Comparison of ENCODE assay signal across 26 cellular contexts in the genomic region with DNA sequence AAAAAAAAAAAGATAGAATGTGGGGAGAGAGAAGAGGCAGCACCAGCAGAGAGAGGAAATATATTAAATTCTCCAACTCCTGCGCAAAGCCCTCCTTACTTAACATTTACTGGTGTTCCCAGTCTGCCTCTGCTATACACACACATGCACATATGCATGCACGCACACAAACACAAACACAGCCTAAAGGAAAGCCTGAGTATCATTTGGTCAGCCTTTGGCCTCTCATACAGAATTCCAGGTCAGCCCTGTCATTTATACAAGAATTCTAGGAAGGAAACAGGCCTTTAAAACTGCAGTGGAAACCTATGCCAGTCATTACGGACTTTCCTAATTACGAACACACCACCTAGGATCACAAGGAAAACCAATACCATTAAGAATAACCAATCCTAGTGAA.
DNase-seq lines count a peak whose midpoint lies in the region; ATAC-seq, FAIRE-seq and TF ChIP-seq lines count a peak whose summit lies in the region.
"Had no signal": no experiment of that assay in that cellular context is flagged by ENCODE, and none has a peak within 500 bp of the region (broad histone marks: within the 10 kb centered on the region; RNA-seq: fewer than 3 reads in every experiment).

No MANE protein-coding gene starts in this region.

- no peak for DNase-seq in HepG2 (ENCODE audit: low spot score)
- DNase-seq in right lobe of liver = no peak
- peak; percentile 28 to 58 for DNase-seq in dermis microvascular lymphatic vessel endothelial cell (ENCODE audit: low read depth in 2 of 2)
- DNase-seq in lung microvascular endothelial cell (ENCODE audit: low read depth in 2 of 2) = peak; percentile 33 to 57
- DNase-seq: AML-193; CD4-positive, alpha-beta memory T cell; CD4-positive, CD25-positive, alpha-beta regulatory T cell; CD8-positive, alpha-beta memory T cell; COR-L47; DMS 273 treated with DMSO at 0.1 percent for 48 hours; DMS153; DMS53; DMS79; DND-41; EL; GDM1 had no signal

- WGBS in HepG2 (ENCODE audit: low lambda C conversion rate) = 99% methylated on average over 4 of the region's 4 CpGs
- 79% methylated on average over 2 of the region's 4 CpGs for WGBS in right lobe of liver (ENCODE audit: insufficient coverage, low coverage, low lambda C conversion rate, missing lambda C conversion rate)

- no peaks in the 10 kb centered on the region for H3K4me1 Mint-ChIP-seq in activated T-helper 17 cell treated with anti-CD3 and anti-CD28 coated beads, Interleukin-2, amount 50 U/mL, for 72 hours
- H3K4me1 Mint-ChIP-seq: B cell; CD8-positive, alpha-beta memory T cell had no signal

- no peaks in the 10 kb centered on the region for H4K20me1 ChIP-seq in HepG2 (ENCODE audit: insufficient read depth, low read length)
- H4K20me1 ChIP-seq: BLaER1 treated with 17β-estradiol and CSF1 and Interleukin-3, amounts not matched to agents 10 nM and 100 nM had no signal

- no peaks in the 10 kb centered on the region for H3K27me3 Mint-ChIP-seq in activated T-helper 17 cell treated with anti-CD3 and anti-CD28 coated beads, Interleukin-2, amount 50 U/mL, for 72 hours
- H3K27me3 Mint-ChIP-seq: B cell; CD4-positive, alpha-beta memory T cell; CD4-positive, CD25-positive, alpha-beta regulatory T cell; CD8-positive, alpha-beta memory T cell had no signal

- H3K9me3 Mint-ChIP-seq in activated T-helper 17 cell treated with anti-CD3 and anti-CD28 coated beads, Interleukin-2, amount 50 U/mL, for 72 hours = no peaks in the 10 kb centered on the region
- H3K9me3 Mint-ChIP-seq: CD8-positive, alpha-beta memory T cell had no signal

- H3K79me2 ChIP-seq in HepG2 (ENCODE audit: insufficient read depth, low read length) = no peaks in the 10 kb centered on the region

- no peak overlapping the region for H3K4me3 ChIP-seq in HepG2 (replicated peaks in 1 of 3; ENCODE audit: insufficient read depth in 1 of 3, low read depth in 2 of 3, low read length in 3 of 3)
- no peak overlapping the region for H3K4me3 ChIP-seq in right lobe of liver
- H3K4me3 ChIP-seq: A549; BLaER1 treated with 17β-estradiol and CSF1 and Interleukin-3, amounts not matched to agents 10 nM and 100 nM; GM12878 had no signal

- H3K36me3 ChIP-seq in HepG2 (replicated peaks in 1 of 2; ENCODE audit: control insufficient read depth in 1 of 2, insufficient read depth in 2 of 2, low read length in 2 of 2) (peaks cover 8 to 48% of the 10 kb centered on the region in 2 experiments), right lobe of liver (peaks cover 0 to 20% (median 0%) of the 10 kb centered on the region in 4 donors)

- BruUV-seq in HepG2 (replicated peaks; lab: Mats Ljungman, UMichigan) = no TSS peak

- no peak overlapping the region for H3K4me2 ChIP-seq in HepG2 (ENCODE audit: low read depth, low read length)
- H3K4me2 ChIP-seq: A549; BLaER1 treated with 17β-estradiol and CSF1 and Interleukin-3, amounts not matched to agents 10 nM and 100 nM had no signal

- TF ChIP-seq EP300 in HepG2 (IDR thresholded peaks at IDR 0.05; ENCODE audit: low read depth in 2 of 2, low read length in 2 of 2) = no peak
- TF ChIP-seq EP300 in HepG2 (CRISPR knock-in tag; IDR thresholded peaks at IDR 0.05; ENCODE audit: borderline replicate concordance) = no peak

- no peak for TF ChIP-seq CTCF in HepG2 (CRISPR knock-in tag; IDR thresholded peaks at IDR 0.05)
- no peak for TF ChIP-seq CTCF in right lobe of liver (IDR thresholded peaks at IDR 0.05)

- H3K9me3 ChIP-seq in HepG2 (ENCODE audit: low read length) (no peaks in the 10 kb centered on the region), right lobe of liver (no peaks in the 10 kb centered on the region)
- H3K9me3 ChIP-seq: A549; BLaER1 treated with 17β-estradiol and CSF1 and Interleukin-3, amounts not matched to agents 10 nM and 100 nM had no signal

- TF ChIP-seq POLR2A in HepG2 (IDR thresholded peaks at IDR 0.05; ENCODE audit: insufficient read depth in 1 of 2, low read depth in 2 of 2, low read length in 2 of 2) = no peak
- no peak for TF ChIP-seq POLR2A in right lobe of liver (IDR thresholded peaks at IDR 0.05)

- H2AFZ ChIP-seq in HepG2 (ENCODE audit: low read length) = no peak overlapping the region

- H3K9ac ChIP-seq in HepG2 (ENCODE audit: insufficient read depth, low read depth, low read length) = no peak overlapping the region
- H3K9ac ChIP-seq: BLaER1 treated with 17β-estradiol and CSF1 and Interleukin-3, amounts not matched to agents 10 nM and 100 nM had no signal

- no peaks in the 10 kb centered on the region for H3K4me1 ChIP-seq in HepG2 (ENCODE audit: insufficient read depth, low read length)
- no peaks in the 10 kb centered on the region for H3K4me1 ChIP-seq in right lobe of liver
- H3K4me1 ChIP-seq: A549; BLaER1 treated with 17β-estradiol and CSF1 and Interleukin-3, amounts not matched to agents 10 nM and 100 nM had no signal

- POLR2A ChIA-PET in HepG2 (lab: Yijun Ruan, JAX) = no interaction called here

- H3K27me3 ChIP-seq in HepG2 (ENCODE audit: control insufficient read depth in 1 of 2, insufficient read depth in 2 of 2, low read length in 2 of 2) (no peaks in the 10 kb centered on the region), right lobe of liver (no peaks in the 10 kb centered on the region)
- H3K27me3 ChIP-seq: BLaER1 treated with 17β-estradiol and CSF1 and Interleukin-3, amounts not matched to agents 10 nM and 100 nM had no signal

- no peak overlapping the region for H3K27ac Mint-ChIP-seq in activated T-helper 17 cell treated with anti-CD3 and anti-CD28 coated beads, Interleukin-2, amount 50 U/mL, for 72 hours
- H3K27ac Mint-ChIP-seq: B cell; CD4-positive, alpha-beta memory T cell; CD4-positive, CD25-positive, alpha-beta regulatory T cell had no signal

- TF ChIP-seq RAD21 in HepG2 (CRISPR knock-in tag; IDR thresholded peaks at IDR 0.05) = no peak

- ATAC-seq in HepG2 (no peak), right lobe of liver (no peak), HG03025 (IDR thresholded peaks at IDR 0.05; ENCODE audit: low FRiP score, unreplicated experiment) (no peak)
- ATAC-seq in activated T-helper 17 cell treated with anti-CD3 and anti-CD28 coated beads, Interleukin-2, amount 50 U/mL, for 72 hours (replicated peaks) = no peak
- ATAC-seq: A549, GM12878 had no signal

- no peak for FAIRE-seq in HepG2 (lab: Jason Lieb, UNC)
- FAIRE-seq: A549, GM12878, GM12892, GM18507 had no signal

- H3K36me3 Mint-ChIP-seq in activated T-helper 17 cell treated with anti-CD3 and anti-CD28 coated beads, Interleukin-2, amount 50 U/mL, for 72 hours (ENCODE audit: low read depth) = peaks cover 16% of the 10 kb centered on the region

- intact Hi-C loops in HepG2 (cut with micrococcal nuclease; ENCODE audit: unreplicated experiment) (no loop called here), right lobe of liver (cut with DNase I) (no loop called here)

- CTCF ChIA-PET in HepG2 (lab: Yijun Ruan, JAX; ENCODE audit: low intra/inter-chr PET ratio, low total read pairs) = no interaction called here

- H3K27ac ChIP-seq in HepG2 (ENCODE audit: extremely low read length, insufficient read depth, low read length) (no peak overlapping the region), right lobe of liver (no peak overlapping the region)
- H3K27ac ChIP-seq: 22Rv1; A549; BLaER1 treated with 17β-estradiol and CSF1 and Interleukin-3, amounts not matched to agents 10 nM and 100 nM; C4-2B had no signal

- in situ Hi-C loops in HepG2 (cut with HindIII; ENCODE audit: extremely low pct_ligation_motif_present, low pct_unique_long_range_greater_than_20kb) = no loop called here

- no peak overlapping the region for H3K4me3 Mint-ChIP-seq in activated T-helper 17 cell treated with anti-CD3 and anti-CD28 coated beads, Interleukin-2, amount 50 U/mL, for 72 hours
- H3K4me3 Mint-ChIP-seq: B cell; CD4-positive, alpha-beta memory T cell; CD4-positive, CD25-positive, alpha-beta regulatory T cell; CD8-positive, alpha-beta memory T cell had no signal

TF ChIP-seq in HepG2, 621 proteins besides CTCF, POLR2A, EP300 and RAD21:
- no peak for TF ChIP-seq ZFX (CRISPR knock-in tag; IDR thresholded peaks at IDR 0.05; ENCODE audit: low read depth)
- peak; percentile 58 for TF ChIP-seq RBM22 (optimal IDR thresholded peaks at IDR 0.05; ENCODE audit: low read length)

Comparison
In these comparisons a context has a peak if more than half of its experiments do, and no peak if none do; other contexts are left out.
1. DNase-seq: peak in dermis microvascular lymphatic vessel endothelial cell (2 of 2) and lung microvascular endothelial cell (2 of 2); none in HepG2 (single experiment) and right lobe of liver (0 of 3).